ENCODE assay signal across 8 cellular contexts in the genomic region with DNA sequence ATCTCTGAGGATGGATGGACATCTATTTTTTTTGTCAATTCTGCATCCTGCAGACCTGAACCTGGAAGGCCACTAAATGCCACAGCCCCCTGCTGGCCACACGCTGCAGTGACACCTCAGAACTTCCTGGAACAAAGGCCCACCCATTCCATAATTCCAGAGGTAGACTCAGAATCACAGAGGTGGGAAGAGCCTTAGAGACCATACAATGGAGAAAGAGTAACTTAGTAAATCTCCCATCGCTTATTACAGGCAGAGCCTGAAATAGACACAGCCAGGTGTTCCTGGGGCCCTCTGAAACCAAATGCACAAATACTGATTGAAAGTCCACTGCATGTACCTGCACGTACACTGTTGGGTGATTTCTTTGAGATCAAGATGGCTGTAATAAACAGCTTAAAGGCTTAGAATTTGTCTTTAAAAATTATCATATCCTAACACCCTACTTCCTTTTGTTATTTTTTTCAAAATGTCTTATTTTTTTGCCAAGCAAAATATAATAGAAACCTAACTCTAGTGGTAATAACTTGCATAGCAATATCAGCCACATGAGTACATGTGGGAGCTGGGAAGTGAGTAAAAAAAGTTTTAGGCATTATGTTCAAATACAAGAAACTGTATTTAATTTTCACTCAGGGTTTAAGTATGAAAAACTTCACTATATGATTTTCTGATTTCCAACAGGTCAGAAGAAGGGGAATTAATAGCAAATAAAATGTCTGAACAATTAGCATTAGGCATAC.
A peak's percentile ranks its signal among the peaks of the same experiment; 100 is the strongest.
DNase-seq lines count a peak whose midpoint lies in the region; ATAC-seq and TF ChIP-seq lines count a peak whose summit lies in the region.

No MANE protein-coding gene starts in this region.

- intact Hi-C loops in adrenal gland (cut with DNase I), result loop anchor here (10.0 kb wide), 1 partner anchor 175 kb away; a partner anchor contains a TSS

- ATAC-seq in GM19455 (IDR thresholded peaks at IDR 0.05; ENCODE audit: unreplicated experiment), result peak; percentile 79
- ATAC-seq in HG03469 (IDR thresholded peaks at IDR 0.05; ENCODE audit: unreplicated experiment), result peak; percentile 73

- DNase-seq in Daoy (ENCODE audit: low read depth), result peak; percentile 62
- DNase-seq in SJCRH30, result peak; percentile 52 to 77
- peak; percentile 42 to 83 (median 69) for DNase-seq in adrenal gland
- peak; percentile 37 for DNase-seq in iPS DF 6.9 (ENCODE audit: low read depth, low spot score)
- DNase-seq in stimulated activated CD4-positive, alpha-beta T cell treated with anti-CD3 and anti-CD28 coated beads, Interleukin-4, amount 100 ng/mL, for 4 hours, result peak; percentile 9 to 35
- no peak for DNase-seq in KG1 (lab: John Stamatoyannopoulos, UW)

- no peak for TF ChIP-seq POLR2A in adrenal gland (IDR thresholded peaks at IDR 0.05)

- H3K36me3 ChIP-seq in SJCRH30, result no peaks in the 10 kb centered on the region
- H3K36me3 ChIP-seq in adrenal gland (replicated peaks in 1 of 2), result no peaks in the 10 kb centered on the region
- H3K36me3 ChIP-seq in iPS DF 6.9 (ENCODE audit: control insufficient read depth, insufficient read depth, low read length), result no peaks in the 10 kb centered on the region

- H3K27me3 ChIP-seq in SJCRH30 (no peaks in the 10 kb centered on the region), adrenal gland (no peaks in the 10 kb centered on the region), iPS DF 6.9 (ENCODE audit: control insufficient read depth, insufficient read depth, low read length) (no peaks in the 10 kb centered on the region)

- H3K27ac ChIP-seq in SJCRH30 (no peak overlapping the region), adrenal gland (no peak overlapping the region), iPS DF 6.9 (ENCODE audit: low read length) (no peak overlapping the region)

- no peaks in the 10 kb centered on the region for H3K4me1 ChIP-seq in SJCRH30
- H3K4me1 ChIP-seq in adrenal gland (replicated peaks in 1 of 2), result no peaks in the 10 kb centered on the region
- peaks cover 2% of the 10 kb centered on the region; the same call in 1 of the 2 replicates for H3K4me1 ChIP-seq in iPS DF 6.9 (ENCODE audit: control insufficient read depth, insufficient read depth, low read length)

- 51 to 59% (median 56%) methylated on average over 3 of the region's 3 CpGs for WGBS in adrenal gland, 4 donors
- WGBS in iPS DF 6.9 (ENCODE audit: insufficient coverage, insufficient read length), result no CpG with 5 or more reads among the region's 3 CpGs

- TF ChIP-seq CTCF in adrenal gland (IDR thresholded peaks at IDR 0.05), result peak; percentile 72 to 83 (median 80)

- H3K9me3 ChIP-seq in SJCRH30 (replicated peaks), result no peaks in the 10 kb centered on the region
- H3K9me3 ChIP-seq in adrenal gland (replicated peaks in 1 of 3), result no peaks in the 10 kb centered on the region
- H3K9me3 ChIP-seq in iPS DF 6.9 (ENCODE audit: control insufficient read depth, insufficient read depth, low read length), result no peaks in the 10 kb centered on the region

- no peak overlapping the region for H3K4me3 ChIP-seq in SJCRH30
- no peak overlapping the region for H3K4me3 ChIP-seq in adrenal gland
- H3K4me3 ChIP-seq in iPS DF 6.9 (ENCODE audit: low read length), result no peak overlapping the region
